ENCODE assay signal across 16 cellular contexts in the genomic region with DNA sequence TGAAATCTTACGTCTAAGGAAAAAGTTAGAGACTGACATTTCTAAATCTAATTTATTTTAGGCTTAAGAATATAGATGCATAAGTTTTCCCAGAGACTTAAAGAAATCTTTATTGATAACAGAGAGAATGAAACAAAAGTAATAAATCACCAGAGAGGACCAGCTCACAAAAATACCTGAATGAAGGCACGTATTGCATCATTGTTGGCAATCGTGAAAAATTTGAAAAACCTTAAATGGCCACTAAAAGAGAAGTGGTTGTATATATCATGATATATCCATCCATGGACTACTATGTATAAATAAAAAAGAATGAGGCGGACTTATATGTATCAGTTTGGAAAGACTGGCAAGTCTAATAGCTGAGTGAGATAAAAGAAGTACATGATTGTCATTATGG.
"Had no signal": no experiment of that assay in that cellular context is flagged by ENCODE, and none has a peak within 500 bp of the region (broad histone marks: within the 10 kb centered on the region; RNA-seq: fewer than 3 reads in every experiment).

No MANE protein-coding gene starts in this region.

- DNase-seq: activated CD4-positive, alpha-beta memory T cell treated with anti-CD3 and anti-CD28 coated beads, Interleukin-2, amount 10 ng/mL, durations not matched to agents 7 days and 5 days; activated CD4-positive, alpha-beta T cell treated with anti-CD3 and anti-CD28 coated beads for 36 hours; activated gamma-delta T cell; activated T-cell treated with anti-CD3 and anti-CD28 coated beads, Interleukin-2, amount 50 U/mL, for 48 hours; amygdala; islet precursor cell; left lung; pancreas; T1000; tibial artery had no signal

- H3K4me1 Mint-ChIP-seq: activated CD4-positive, alpha-beta memory T cell treated with anti-CD3 and anti-CD28 coated beads, Interleukin-2, amount 10 ng/mL, durations not matched to agents 7 days and 5 days; activated CD4-positive, alpha-beta T cell treated with anti-CD3 and anti-CD28 coated beads for 36 hours; stimulated activated memory B cell treated with anti-CD40 and anti-IgM and Interleukin-4, amounts not matched to agents 10 μg/mL and 1 μg/mL and 100 μg/mL, for 72 hours had no signal

- H3K36me3 ChIP-seq: left lung, pancreas, tibial artery, vagina had no signal

- H3K4me1 ChIP-seq: left lung, tibial artery, vagina had no signal

- H3K27ac ChIP-seq: left lung, pancreas, tibial artery, vagina had no signal

- ATAC-seq: activated CD4-positive, alpha-beta T cell treated with anti-CD3 and anti-CD28 coated beads for 36 hours; left lung; natural killer cell treated with Interleukin-12 subunit alpha and Interleukin-12 subunit beta and Interleukin-15 and Interleukin-18, amount 100 ng/mL, for 72 hours; pancreas; stimulated activated memory B cell treated with anti-CD40 and anti-IgM and Interleukin-4, amounts not matched to agents 10 μg/mL and 1 μg/mL and 100 μg/mL, for 72 hours had no signal

- H3K9me3 ChIP-seq: left lung, pancreas, tibial artery, vagina had no signal

- H3K27me3 ChIP-seq: foreskin keratinocyte, left lung, pancreas, vagina had no signal

- H3K36me3 Mint-ChIP-seq: activated naive CD8-positive, alpha-beta T cell; natural killer cell treated with Interleukin-12 subunit alpha and Interleukin-12 subunit beta and Interleukin-15 and Interleukin-18, amount 100 ng/mL, for 72 hours; stimulated activated memory B cell treated with anti-CD40 and anti-IgM and Interleukin-4, amounts not matched to agents 10 μg/mL and 1 μg/mL and 100 μg/mL, for 72 hours had no signal

- H3K9me3 Mint-ChIP-seq: natural killer cell treated with Interleukin-12 subunit alpha and Interleukin-12 subunit beta and Interleukin-15 and Interleukin-18, amount 100 ng/mL, for 72 hours had no signal

- H3K4me3 ChIP-seq: left lung, pancreas, tibial artery, vagina had no signal

- H3K4me3 Mint-ChIP-seq: activated CD4-positive, alpha-beta memory T cell treated with anti-CD3 and anti-CD28 coated beads, Interleukin-2, amount 10 ng/mL, durations not matched to agents 7 days and 5 days; activated CD4-positive, alpha-beta T cell treated with anti-CD3 and anti-CD28 coated beads for 36 hours; activated naive CD8-positive, alpha-beta T cell; natural killer cell treated with Interleukin-12 subunit alpha and Interleukin-12 subunit beta and Interleukin-15 and Interleukin-18, amount 100 ng/mL, for 72 hours; stimulated activated memory B cell treated with anti-CD40 and anti-IgM and Interleukin-4, amounts not matched to agents 10 μg/mL and 1 μg/mL and 100 μg/mL, for 72 hours had no signal

- FAIRE-seq: bronchial epithelial cell, pancreas had no signal

- H3K27ac Mint-ChIP-seq: activated CD4-positive, alpha-beta memory T cell treated with anti-CD3 and anti-CD28 coated beads, Interleukin-2, amount 10 ng/mL, durations not matched to agents 7 days and 5 days; activated CD4-positive, alpha-beta T cell treated with anti-CD3 and anti-CD28 coated beads for 36 hours; natural killer cell treated with Interleukin-12 subunit alpha and Interleukin-12 subunit beta and Interleukin-15 and Interleukin-18, amount 100 ng/mL, for 72 hours; stimulated activated memory B cell treated with anti-CD40 and anti-IgM and Interleukin-4, amounts not matched to agents 10 μg/mL and 1 μg/mL and 100 μg/mL, for 72 hours had no signal
